Comparison of ENCODE assay signal across 28 cellular contexts in the genomic region with DNA sequence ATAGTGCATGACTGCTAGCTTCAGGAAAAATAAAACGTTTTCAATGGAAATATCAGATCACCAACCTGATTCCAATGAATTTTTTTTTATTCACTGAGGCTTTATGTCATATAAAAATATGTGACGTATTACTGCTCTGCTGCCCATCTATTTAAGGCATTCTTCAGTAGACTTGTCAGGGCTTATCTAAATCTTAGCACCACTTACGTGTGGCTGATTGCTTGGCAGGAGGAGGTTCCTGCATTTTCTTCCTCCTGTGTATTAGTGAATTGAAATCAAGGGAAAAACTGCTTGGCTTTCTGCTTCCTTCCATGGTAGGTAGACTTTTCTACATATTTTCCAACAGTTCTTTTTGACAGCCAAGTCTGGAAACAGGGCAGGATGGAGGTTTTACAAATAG.
"Had no signal": no experiment of that assay in that cellular context is flagged by ENCODE, and none has a peak within 500 bp of the region (broad histone marks: within the 10 kb centered on the region; RNA-seq: fewer than 3 reads in every experiment).

No MANE protein-coding gene starts in this region.

- H3K27me3 ChIP-seq: adrenal gland, brain microvascular endothelial cell, Peyer's patch, SJCRH30 had no signal

- H3K4me3 ChIP-seq: adrenal gland, K562, Peyer's patch, SJCRH30, SK-N-MC had no signal

- H3K9me3 ChIP-seq: adrenal gland, Peyer's patch, SJCRH30 had no signal

- ATAC-seq: activated CD4-positive, alpha-beta T cell treated with anti-CD3 and anti-CD28 coated beads for 36 hours; activated CD4-positive, CD25-positive, alpha-beta regulatory T cell treated with anti-CD3 and anti-CD28 coated beads, Interleukin-2, amount 50 U/mL, for 24 hours; activated CD8-positive, alpha-beta T cell treated with anti-CD3 and anti-CD28 coated beads, Interleukin-2, amount 10 ng/mL, durations not matched to agents 7 days and 5 days; activated naive CD4-positive, alpha-beta T cell treated with anti-CD3 and anti-CD28 coated beads, Interleukin-2, amount 50 U/mL, for 72 hours; K562; PC-3 had no signal

- H3K36me3 ChIP-seq: adrenal gland, brain microvascular endothelial cell, Peyer's patch, SJCRH30 had no signal

- DNase-seq: activated CD4-positive, alpha-beta T cell treated with anti-CD3 and anti-CD28 coated beads for 36 hours; activated CD4-positive, alpha-beta T cell treated with anti-CD3 and anti-CD28 coated beads, Interleukin-2, amount 10 ng/mL, durations not matched to agents 7 days and 5 days; activated CD4-positive, alpha-beta T cell treated with anti-CD3 and anti-CD28 coated beads, Interleukin-2, amount 50 U/mL, for 48 hours; activated CD8-positive, alpha-beta T cell treated with anti-CD3 and anti-CD28 coated beads, Interleukin-2, amount 10 ng/mL, durations not matched to agents 7 days and 5 days; activated gamma-delta T cell treated with Interleukin-2 at 50 U/mL for 16 hours; activated naive CD4-positive, alpha-beta T cell treated with anti-CD3 and anti-CD28 coated beads for 36 hours; activated T-cell treated with anti-CD3 and anti-CD28 coated beads, Interleukin-2, amount 50 U/mL, for 24 hours; adrenal gland; brain microvascular endothelial cell; IMR-90; NCI-H1105; NCI-H1417 treated with DMSO at 0.1 percent for 48 hours; NCI-H1694; NCI-H1930; NCI-H2171; NCI-H510A; NCI-H526; NCI-H748 treated with DMSO at 0.1 percent for 48 hours; NK-92 treated with Interleukin-12 subunit alpha and Interleukin-12 subunit beta, amount 100 ng/mL, for 24 hours; PC-3; Peyer's patch; RPMI8226; SJCRH30 had no signal

- H3K9me3 Mint-ChIP-seq: activated T-helper 2 cell treated with anti-CD3 and anti-CD28 coated beads, Interferon-gamma antibody, Interleukin-2, Interleukin-4, amounts not matched to agents 10 μg/mL and 5 μg/mL and 100 μg/mL, durations not matched to agents 14 hours and 24 hours and 36 hours had no signal

- H3K4me3 Mint-ChIP-seq: activated CD4-positive, alpha-beta T cell treated with anti-CD3 and anti-CD28 coated beads for 36 hours; activated CD4-positive, alpha-beta T cell treated with anti-CD3 and anti-CD28 coated beads, Interleukin-2, amount 10 ng/mL, durations not matched to agents 7 days and 5 days; activated CD8-positive, alpha-beta T cell treated with anti-CD3 and anti-CD28 coated beads, Interleukin-2, amount 10 ng/mL, durations not matched to agents 7 days and 5 days; activated naive CD4-positive, alpha-beta T cell treated with anti-CD3 and anti-CD28 coated beads for 36 hours; activated T-cell treated with anti-CD3 and anti-CD28 coated beads, Interleukin-2, amount 50 U/mL, for 24 hours had no signal

- H3K27ac ChIP-seq: adrenal gland, brain microvascular endothelial cell, Peyer's patch, SJCRH30, SK-N-MC had no signal

- H3K27ac Mint-ChIP-seq: activated CD4-positive, alpha-beta T cell treated with anti-CD3 and anti-CD28 coated beads for 36 hours; activated CD4-positive, alpha-beta T cell treated with anti-CD3 and anti-CD28 coated beads, Interleukin-2, amount 10 ng/mL, durations not matched to agents 7 days and 5 days; activated CD8-positive, alpha-beta T cell treated with anti-CD3 and anti-CD28 coated beads, Interleukin-2, amount 10 ng/mL, durations not matched to agents 7 days and 5 days; activated naive CD4-positive, alpha-beta T cell treated with anti-CD3 and anti-CD28 coated beads for 36 hours; activated naive CD4-positive, alpha-beta T cell treated with anti-CD3 and anti-CD28 coated beads, Interleukin-2, amount 50 U/mL, for 72 hours; activated T-cell treated with anti-CD3 and anti-CD28 coated beads, Interleukin-2, amount 50 U/mL, for 24 hours; activated T-helper 2 cell treated with anti-CD3 and anti-CD28 coated beads, Interferon-gamma antibody, Interleukin-2, Interleukin-4, amounts not matched to agents 10 μg/mL and 5 μg/mL and 100 μg/mL, durations not matched to agents 14 hours and 24 hours and 36 hours had no signal

- H3K4me1 Mint-ChIP-seq: activated CD4-positive, alpha-beta T cell treated with anti-CD3 and anti-CD28 coated beads for 36 hours; activated CD4-positive, alpha-beta T cell treated with anti-CD3 and anti-CD28 coated beads, Interleukin-2, amount 10 ng/mL, durations not matched to agents 7 days and 5 days had no signal

- H3K4me1 ChIP-seq: adrenal gland, Peyer's patch, SJCRH30 had no signal

- H3K27me3 Mint-ChIP-seq: activated CD4-positive, alpha-beta T cell treated with anti-CD3 and anti-CD28 coated beads for 36 hours had no signal
